Comparison of ENCODE assay signal across 29 cellular contexts in genomic region chr14:96994999-96995398, GRCh38.
"Had no signal": no experiment of that assay in that cellular context is flagged by ENCODE, and none has a peak within 500 bp of the region (broad histone marks: within the 10 kb centered on the region; RNA-seq: fewer than 3 reads in every experiment).

No MANE protein-coding gene starts in this region.

- H3K4me1 ChIP-seq: neural progenitor cell, parathyroid adenoma, psoas muscle, right lobe of liver, sigmoid colon, stomach, thyroid gland, tibial nerve, upper lobe of left lung, vagina had no signal

- H3K27me3 Mint-ChIP-seq: progenitor cell of endocrine pancreas had no signal

- H3K4me3 Mint-ChIP-seq: naive B cell; naive thymus-derived CD8-positive, alpha-beta T cell; natural killer cell treated with Interleukin-12 subunit alpha and Interleukin-12 subunit beta and Interleukin-15 and Interleukin-18, amount 100 ng/mL, for 72 hours; neural progenitor cell; stimulated activated effector memory CD8-positive, alpha-beta T cell treated with anti-CD3 and anti-CD28 coated beads, Interleukin-12 subunit alpha, Interleukin-12 subunit beta, amount 100 ng/mL, for 72 hours; stimulated activated naive B cell treated with anti-CD40 and anti-IgM and Interleukin-4, amounts not matched to agents 10 μg/mL and 1 μg/mL and 100 μg/mL, for 72 hours; stimulated activated naive CD8-positive, alpha-beta T cell treated with anti-CD3 and anti-CD28 coated beads, Interleukin-15, Interleukin-2, amounts not matched to agents 100 ng/mL and 50 ng/mL, for 24 hours had no signal

- H3K9ac ChIP-seq: neural progenitor cell, parathyroid adenoma had no signal

- H3K4me3 ChIP-seq: neural progenitor cell, ovary, psoas muscle, right lobe of liver, sigmoid colon, stomach, thoracic aorta, thyroid gland, tibial nerve, upper lobe of left lung, vagina had no signal

- H3K9me3 Mint-ChIP-seq: natural killer cell treated with Interleukin-12 subunit alpha and Interleukin-12 subunit beta and Interleukin-15 and Interleukin-18, amount 100 ng/mL, for 72 hours; neural progenitor cell; stimulated activated effector memory CD8-positive, alpha-beta T cell treated with anti-CD3 and anti-CD28 coated beads, Interleukin-12 subunit alpha, Interleukin-12 subunit beta, amount 100 ng/mL, for 72 hours had no signal

- DNase-seq: naive B cell; naive thymus-derived CD8-positive, alpha-beta T cell; occipital lobe; ovary; posterior cingulate gyrus; psoas muscle; right cardiac atrium; right lobe of liver; sigmoid colon; small intestine; stimulated activated CD4-positive, alpha-beta T cell treated with anti-CD3 and anti-CD28 coated beads, Interleukin-15, amount 100 ng/mL, for 24 hours; stimulated activated CD4-positive, alpha-beta T cell treated with anti-CD3 and anti-CD28 coated beads, Interleukin-2, amount 100 ng/mL, for 24 hours; stimulated activated CD4-positive, alpha-beta T cell treated with anti-CD3 and anti-CD28 coated beads, Interleukin-2, amount 100 ng/mL, for 48 hours; stimulated activated CD4-positive, alpha-beta T cell treated with anti-CD3 and anti-CD28 coated beads, Interleukin-4, amount 100 ng/mL, for 24 hours; stimulated activated naive B cell treated with anti-CD40 and anti-IgM and Interleukin-4, amounts not matched to agents 10 μg/mL and 1 μg/mL and 100 μg/mL, for 72 hours; stimulated activated naive CD4-positive, alpha-beta T cell treated with Interleukin-2 at 50 U/mL for 16 hours; stomach; thyroid gland; trophoblast cell; upper lobe of left lung had no signal

- H3K27me3 ChIP-seq: neural progenitor cell, ovary, right lobe of liver, sigmoid colon, thyroid gland, tibial nerve, upper lobe of left lung, vagina had no signal

- ATAC-seq: naive thymus-derived CD8-positive, alpha-beta T cell; natural killer cell treated with Interleukin-12 subunit alpha and Interleukin-12 subunit beta and Interleukin-15 and Interleukin-18, amount 100 ng/mL, for 72 hours; psoas muscle; right cardiac atrium; right lobe of liver; stimulated activated effector memory CD8-positive, alpha-beta T cell treated with anti-CD3 and anti-CD28 coated beads, Interleukin-12 subunit alpha, Interleukin-12 subunit beta, amount 100 ng/mL, for 72 hours; stimulated activated naive B cell treated with anti-CD40 and anti-IgM and Interleukin-4, amounts not matched to agents 10 μg/mL and 1 μg/mL and 100 μg/mL, for 72 hours had no signal

- H3K36me3 ChIP-seq: neural progenitor cell, ovary, right lobe of liver, sigmoid colon, stomach, thoracic aorta, thyroid gland, tibial nerve, upper lobe of left lung, vagina had no signal

- H3K9me3 ChIP-seq: ovary, psoas muscle, right lobe of liver, thoracic aorta, thyroid gland, tibial nerve, upper lobe of left lung, vagina had no signal

- H3K27ac ChIP-seq: neural progenitor cell, ovary, parathyroid adenoma, psoas muscle, right lobe of liver, sigmoid colon, stomach, thoracic aorta, thyroid gland, tibial nerve, upper lobe of left lung, vagina had no signal

- H3K36me3 Mint-ChIP-seq: natural killer cell treated with Interleukin-12 subunit alpha and Interleukin-12 subunit beta and Interleukin-15 and Interleukin-18, amount 100 ng/mL, for 72 hours; neural progenitor cell; stimulated activated effector memory CD8-positive, alpha-beta T cell treated with anti-CD3 and anti-CD28 coated beads, Interleukin-12 subunit alpha, Interleukin-12 subunit beta, amount 100 ng/mL, for 72 hours had no signal

- H3K4me1 Mint-ChIP-seq: neural progenitor cell; stimulated activated effector memory CD8-positive, alpha-beta T cell treated with anti-CD3 and anti-CD28 coated beads, Interleukin-12 subunit alpha, Interleukin-12 subunit beta, amount 100 ng/mL, for 72 hours had no signal

- H3K27ac Mint-ChIP-seq: naive thymus-derived CD8-positive, alpha-beta T cell; natural killer cell treated with Interleukin-12 subunit alpha and Interleukin-12 subunit beta and Interleukin-15 and Interleukin-18, amount 100 ng/mL, for 72 hours; neural progenitor cell; progenitor cell of endocrine pancreas; stimulated activated effector memory CD8-positive, alpha-beta T cell treated with anti-CD3 and anti-CD28 coated beads, Interleukin-12 subunit alpha, Interleukin-12 subunit beta, amount 100 ng/mL, for 72 hours; stimulated activated naive B cell treated with anti-CD40 and anti-IgM and Interleukin-4, amounts not matched to agents 10 μg/mL and 1 μg/mL and 100 μg/mL, for 72 hours; stimulated activated naive CD8-positive, alpha-beta T cell treated with anti-CD3 and anti-CD28 coated beads, Interleukin-15, Interleukin-2, amounts not matched to agents 100 ng/mL and 50 ng/mL, for 24 hours had no signal
